ENCODE assay signal across 8 cellular contexts in the genomic region with DNA sequence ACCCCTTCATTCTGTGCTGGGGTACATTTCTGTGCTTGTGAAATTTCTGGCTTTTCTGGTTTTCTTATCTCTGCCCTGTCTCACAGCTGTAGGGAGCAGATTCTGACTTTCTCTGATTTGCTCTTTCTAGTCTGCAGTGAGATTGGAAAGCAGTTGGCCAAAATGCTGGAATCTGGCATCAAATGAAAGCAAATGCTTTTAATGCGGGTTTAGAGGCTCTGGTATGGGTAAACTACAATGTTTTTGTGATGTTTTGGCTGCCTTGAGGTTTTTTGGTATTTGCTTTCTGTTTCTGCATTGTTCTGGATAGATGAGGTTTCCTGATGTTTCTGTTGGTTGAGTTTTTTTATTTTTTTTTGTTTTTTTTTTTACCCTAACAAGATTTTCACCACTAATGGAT. TPM values are rescaled to one million over a fixed set of nuclear protein-coding genes. Genes with fewer than 3 reads are reported as not detected.
DNase-seq lines count a peak whose midpoint lies in the region; ATAC-seq and TF ChIP-seq lines count a peak whose summit lies in the region.
"Had no signal": no experiment of that assay in that cellular context is flagged by ENCODE, and none has a peak within 500 bp of the region (broad histone marks: within the 10 kb centered on the region; RNA-seq: fewer than 3 reads in every experiment).

No MANE protein-coding gene starts in this region.

- ATAC-seq in GM18517 (IDR thresholded peaks at IDR 0.05; ENCODE audit: unreplicated experiment), result peak; percentile 18

- peaks cover 24% of the 10 kb centered on the region for H3K4me1 ChIP-seq in osteoblast (ENCODE audit: insufficient read depth, low read length)

- H3K4me3 Mint-ChIP-seq in brain, result peak overlapping the region in 2 of 5 experiments; percentile 10 to 18
- H3K4me3 Mint-ChIP-seq: activated naive CD8-positive, alpha-beta T cell treated with anti-CD3 and anti-CD28 coated beads, Interleukin-2, amount 10 ng/mL, durations not matched to agents 7 days and 5 days had no signal

- H3K4me3 ChIP-seq in osteoblast (ENCODE audit: insufficient read depth, low read length), result peak overlapping the region; percentile 62

- H4K20me1 ChIP-seq in osteoblast (ENCODE audit: insufficient read depth, low read length), result no peaks in the 10 kb centered on the region

- TF ChIP-seq CTCF in brain (conservative IDR thresholded peaks at IDR 0.05) (no peak), osteoblast (IDR thresholded peaks at IDR 0.05; ENCODE audit: extremely low read depth, low read depth, low read length) (no peak)

- no peaks in the 10 kb centered on the region for H3K9me3 ChIP-seq in osteoblast (ENCODE audit: low read depth, low read length)

- no peaks in the 10 kb centered on the region for H3K36me3 ChIP-seq in osteoblast (ENCODE audit: insufficient read depth, low read length)

- peaks cover 0 to 15% (median 6%) of the 10 kb centered on the region in 5 experiments for H3K9me3 Mint-ChIP-seq in brain

- no peaks in the 10 kb centered on the region for H3K27me3 ChIP-seq in osteoblast (ENCODE audit: insufficient read depth, low read length)

- no peaks in the 10 kb centered on the region for H3K79me2 ChIP-seq in osteoblast (ENCODE audit: insufficient read depth, low read length)

- H3K4me2 ChIP-seq in osteoblast (ENCODE audit: insufficient read depth, low read length), result peak overlapping the region; percentile 83

- H3K4me1 Mint-ChIP-seq in brain, result peaks cover 21% of the 10 kb centered on the region

- peak; percentile 49 for DNase-seq in M059J (ENCODE audit: low read depth)
- no peak for DNase-seq in osteoblast (ENCODE audit: insufficient read length, low spot score, missing footprints)
- DNase-seq in KG1 (lab: John Stamatoyannopoulos, UW), result no peak
- DNase-seq in foreskin melanocyte, result no peak
- no peak for DNase-seq in HK-2 (ENCODE audit: unreplicated experiment)
- DNase-seq: activated naive CD8-positive, alpha-beta T cell treated with anti-CD3 and anti-CD28 coated beads, Interleukin-2, amount 10 ng/mL, durations not matched to agents 7 days and 5 days had no signal

- H2AFZ ChIP-seq in osteoblast (ENCODE audit: low read length), result no peak overlapping the region

- peak overlapping the region in 4 of 5 experiments; percentile 35 to 90 (median 85) for H3K27ac Mint-ChIP-seq in brain
- H3K27ac Mint-ChIP-seq: activated naive CD8-positive, alpha-beta T cell treated with anti-CD3 and anti-CD28 coated beads, Interleukin-2, amount 10 ng/mL, durations not matched to agents 7 days and 5 days had no signal

- H3K36me3 Mint-ChIP-seq in brain, result peaks cover 4% of the 10 kb centered on the region

- H3K27ac ChIP-seq in osteoblast (ENCODE audit: low read depth, low read length), result peak overlapping the region; percentile 80

- H3K27me3 Mint-ChIP-seq in brain, result peaks cover 3% of the 10 kb centered on the region

RNA-seq across cellular contexts. Expression of gene SMIM20, which starts 23.8 kb away (rescaled TPM):
- total RNA-seq in M059J (2014; rRNA removed; shearing (Covaris generic)), result 50.7 and 54.1 TPM in 2 replicates
- 32.5 TPM for polyA plus RNA-seq in brain (ENCODE audit: insufficient read depth, low read depth, low replicate concordance)
- total RNA-seq in osteoblast, result 34.7 and 41.3 TPM in 2 replicates
